ENCODE assay signal across 1 cellular context in genomic region chr15:44820967-44821366, GRCh38.
TF ChIP-seq lines count a peak whose summit lies in the region.

No MANE protein-coding gene starts in this region.

TF ChIP-seq in K562, 482 proteins besides CTCF, POLR2A, EP300 and RAD21 (continued from another document):
- peak; percentile 49 for TF ChIP-seq MGA (IDR thresholded peaks at IDR 0.05)
